In the genomic region with DNA sequence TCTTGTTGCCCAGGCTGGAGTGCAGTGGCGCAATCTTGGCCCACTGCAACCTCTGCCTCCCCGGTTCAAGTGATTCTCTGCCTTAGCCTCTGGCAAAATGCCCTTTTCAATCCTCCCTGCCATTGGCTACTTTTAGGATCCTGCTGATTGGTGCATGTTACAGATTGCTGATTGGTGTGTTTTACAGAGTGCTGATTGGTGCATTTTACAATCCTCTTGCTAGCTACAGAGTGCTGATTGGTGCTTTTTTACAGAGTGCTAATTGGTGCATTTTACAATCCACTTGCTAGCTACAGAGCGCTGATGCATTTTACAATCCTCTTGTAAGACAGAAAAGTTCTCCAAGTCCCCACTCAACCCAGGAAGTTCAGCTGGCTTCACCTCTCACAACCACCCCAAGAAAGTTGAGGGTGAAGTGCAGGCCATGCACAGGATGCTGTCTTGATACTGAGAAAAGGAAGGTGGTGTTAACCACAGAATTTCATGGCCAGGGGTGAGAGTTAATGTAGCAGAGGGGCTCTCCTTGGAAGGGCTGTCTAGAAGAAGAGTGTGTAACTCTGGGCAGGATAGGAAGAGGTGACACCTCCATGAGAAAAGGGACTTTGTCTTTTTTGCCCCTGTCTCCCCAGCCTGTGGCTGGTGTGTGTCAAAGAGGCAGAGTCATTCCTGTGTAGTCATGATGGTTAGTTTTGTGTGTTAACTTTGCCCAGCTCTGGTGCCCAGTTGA, we compare ENCODE assay signal across 22 cellular contexts.
DNase-seq lines count a peak whose midpoint lies in the region; ATAC-seq, FAIRE-seq and TF ChIP-seq lines count a peak whose summit lies in the region.
"Had no signal": no experiment of that assay in that cellular context is flagged by ENCODE, and none has a peak within 500 bp of the region (broad histone marks: within the 10 kb centered on the region; RNA-seq: fewer than 3 reads in every experiment).

No MANE protein-coding gene starts in this region.

- peak; percentile 35 for DNase-seq in activated naive CD4-positive, alpha-beta T cell treated with anti-CD3 and anti-CD28 coated beads, Interleukin-2, amount 10 ng/mL, durations not matched to agents 7 days and 5 days
- DNase-seq in activated naive CD4-positive, alpha-beta T cell treated with Interleukin-2 at 50 U/mL for 16 hours = no peak
- DNase-seq in T-helper 2 cell treated with Interferon-gamma antibody and Interleukin-4, amounts not matched to agents 5 μg/mL and 100 μg/mL, for 36 hours (ENCODE audit: low spot score) = no peak
- DNase-seq in immature natural killer cell (peak; percentile 72 to 75 (median 73)), GM12891 (ENCODE audit: insufficient read length, low spot score) (no peak)
- DNase-seq: activated CD4-positive, CD25-positive, alpha-beta regulatory T cell; effector memory CD4-positive, alpha-beta T cell; GDM1; hippocampal formation; KBM-7; NCI-H1436 treated with DMSO at 0.1 percent for 48 hours; NCI-H526; psoas muscle; T1000; uterus had no signal

- peaks cover 19% of the 10 kb centered on the region for H3K4me1 Mint-ChIP-seq in activated naive CD4-positive, alpha-beta T cell treated with anti-CD3 and anti-CD28 coated beads, Interleukin-2, amount 10 ng/mL, durations not matched to agents 7 days and 5 days
- peaks cover 10% of the 10 kb centered on the region for H3K4me1 Mint-ChIP-seq in T-helper 2 cell treated with Interferon-gamma antibody and Interleukin-4, amounts not matched to agents 5 μg/mL and 100 μg/mL, for 36 hours (ENCODE audit: low read depth)
- peaks cover 85 to 87% of the 10 kb centered on the region in 2 donors for H3K4me1 Mint-ChIP-seq in immature natural killer cell

- TF ChIP-seq POLR2A in GM18505 (IDR thresholded peaks at IDR 0.05; ENCODE audit: borderline replicate concordance, extremely low read depth, insufficient read depth, insufficient read length) (no peak), GM12891 (IDR thresholded peaks at IDR 0.05; ENCODE audit: low read depth, low read length) (no peak)

- no peak for ATAC-seq in GM18505 (IDR thresholded peaks at IDR 0.05; ENCODE audit: unreplicated experiment)
- ATAC-seq in GM19328 (IDR thresholded peaks at IDR 0.05; ENCODE audit: unreplicated experiment) = no peak
- ATAC-seq: esophagus mucosa, psoas muscle, SK-N-SH treated with all-trans-retinoic acid at 6 μM for 48 hours had no signal

- H3K27ac Mint-ChIP-seq in activated naive CD4-positive, alpha-beta T cell treated with anti-CD3 and anti-CD28 coated beads, Interleukin-2, amount 10 ng/mL, durations not matched to agents 7 days and 5 days = no peak overlapping the region
- H3K27ac Mint-ChIP-seq in T-helper 2 cell treated with Interferon-gamma antibody and Interleukin-4, amounts not matched to agents 5 μg/mL and 100 μg/mL, for 36 hours = peak overlapping the region; percentile 15
- H3K27ac Mint-ChIP-seq in immature natural killer cell = peak overlapping the region; percentile 85 to 96 (median 91)
- H3K27ac Mint-ChIP-seq: brain had no signal

- H3K36me3 Mint-ChIP-seq in activated naive CD4-positive, alpha-beta T cell treated with anti-CD3 and anti-CD28 coated beads, Interleukin-2, amount 10 ng/mL, durations not matched to agents 7 days and 5 days = peaks cover 7% of the 10 kb centered on the region
- H3K36me3 Mint-ChIP-seq in T-helper 2 cell treated with Interferon-gamma antibody and Interleukin-4, amounts not matched to agents 5 μg/mL and 100 μg/mL, for 36 hours (ENCODE audit: low read depth) = no peaks in the 10 kb centered on the region
- H3K36me3 Mint-ChIP-seq in immature natural killer cell = peaks cover 3 to 21% (median 4%) of the 10 kb centered on the region in 3 donors

- H3K9me3 Mint-ChIP-seq in activated naive CD4-positive, alpha-beta T cell treated with anti-CD3 and anti-CD28 coated beads, Interleukin-2, amount 10 ng/mL, durations not matched to agents 7 days and 5 days = peaks cover 5% of the 10 kb centered on the region
- peaks cover 4% of the 10 kb centered on the region for H3K9me3 Mint-ChIP-seq in T-helper 2 cell treated with Interferon-gamma antibody and Interleukin-4, amounts not matched to agents 5 μg/mL and 100 μg/mL, for 36 hours
- peaks cover 0 to 4% (median 2%) of the 10 kb centered on the region in 6 donors for H3K9me3 Mint-ChIP-seq in immature natural killer cell

- FAIRE-seq in GM12891 (lab: Jason Lieb, UNC) = no peak
- FAIRE-seq: frontal cortex had no signal

- H3K4me3 Mint-ChIP-seq in activated naive CD4-positive, alpha-beta T cell treated with anti-CD3 and anti-CD28 coated beads, Interleukin-2, amount 10 ng/mL, durations not matched to agents 7 days and 5 days = no peak overlapping the region
- no peak overlapping the region for H3K4me3 Mint-ChIP-seq in T-helper 2 cell treated with Interferon-gamma antibody and Interleukin-4, amounts not matched to agents 5 μg/mL and 100 μg/mL, for 36 hours
- peak overlapping the region; percentile 41 to 71 (median 67) for H3K4me3 Mint-ChIP-seq in immature natural killer cell
- H3K4me3 Mint-ChIP-seq: brain had no signal

- no peaks in the 10 kb centered on the region for H3K27me3 Mint-ChIP-seq in activated naive CD4-positive, alpha-beta T cell treated with anti-CD3 and anti-CD28 coated beads, Interleukin-2, amount 10 ng/mL, durations not matched to agents 7 days and 5 days
- H3K27me3 Mint-ChIP-seq in T-helper 2 cell treated with Interferon-gamma antibody and Interleukin-4, amounts not matched to agents 5 μg/mL and 100 μg/mL, for 36 hours (ENCODE audit: low read depth) = no peaks in the 10 kb centered on the region
- H3K27me3 Mint-ChIP-seq in immature natural killer cell (ENCODE audit: low read depth in 3 of 3) = peaks cover 0 to 4% (median 4%) of the 10 kb centered on the region in 3 donors
- H3K27me3 Mint-ChIP-seq: brain; CD4-positive, CD25-positive, alpha-beta regulatory T cell had no signal

- CTCF ChIA-PET in activated naive CD4-positive, alpha-beta T cell treated with anti-CD3 and anti-CD28 coated beads, Interleukin-2, amount 10 ng/mL, durations not matched to agents 7 days and 5 days (lab: Charles Lee) = no interaction called here

TF ChIP-seq in GM12891, 5 proteins besides CTCF, POLR2A, EP300 and RAD21:
- TF ChIP-seq POLR2AphosphoS5 (IDR thresholded peaks at IDR 0.05; ENCODE audit: low read depth, low read length) (no peak), POU2F2 (IDR thresholded peaks at IDR 0.05; ENCODE audit: low read depth, low read length) (no peak), TAF1 (IDR thresholded peaks at IDR 0.05; ENCODE audit: low read depth, low read length) (no peak), PAX5 (IDR thresholded peaks at IDR 0.05; ENCODE audit: insufficient read depth, low read length, severe bottlenecking) (no peak), SPI1 (IDR thresholded peaks at IDR 0.05; ENCODE audit: low read depth, low read length) (no peak)

Comparison
In these comparisons a context has a peak if more than half of its experiments do, and no peak if none do; other contexts are left out.
1. DNase-seq: peak in activated naive CD4-positive, alpha-beta T cell treated with anti-CD3 and anti-CD28 coated beads, Interleukin-2, amount 10 ng/mL, durations not matched to agents 7 days and 5 days (single experiment) and immature natural killer cell (3 of 3); none in activated naive CD4-positive, alpha-beta T cell treated with Interleukin-2 at 50 U/mL for 16 hours (single experiment), T-helper 2 cell treated with Interferon-gamma antibody and Interleukin-4, amounts not matched to agents 5 μg/mL and 100 μg/mL, for 36 hours (single experiment) and GM12891 (single experiment).
2. H3K4me3 Mint-ChIP-seq: peak in immature natural killer cell (5 of 5); none in activated naive CD4-positive, alpha-beta T cell treated with anti-CD3 and anti-CD28 coated beads, Interleukin-2, amount 10 ng/mL, durations not matched to agents 7 days and 5 days (single experiment) and T-helper 2 cell treated with Interferon-gamma antibody and Interleukin-4, amounts not matched to agents 5 μg/mL and 100 μg/mL, for 36 hours (single experiment).